8 cellular contexts compared by ENCODE assay signal in genomic region chr10:125123363-125124113, GRCh38. TPM values are rescaled to one million over a fixed set of nuclear protein-coding genes. Genes with fewer than 3 reads are reported as not detected.
DNase-seq lines count a peak whose midpoint lies in the region; TF ChIP-seq lines count a peak whose summit lies in the region.

No MANE protein-coding gene starts in this region.

- DNase-seq in HuH-7.5 (ENCODE audit: low spot score) (peak; percentile 31), brain pericyte (ENCODE audit: low read depth, low spot score) (peak; percentile 95), GM20000 (ENCODE audit: low spot score) (no peak), D341Med (ENCODE audit: low spot score) (no peak), ecto neural progenitor cell (ENCODE audit: low spot score) (no peak)
- DNase-seq in central memory CD4-positive, alpha-beta T cell: no peak

- H3K27ac ChIP-seq in layer of hippocampus (ENCODE audit: low read depth, low read length) (peak overlapping the region; percentile 80), temporal lobe (ENCODE audit: low read depth, low read length) (peak overlapping the region; percentile 60)

- TF ChIP-seq CTCF in GM20000 (IDR thresholded peaks at IDR 0.05; ENCODE audit: extremely low read depth, missing control alignments): no peak

- H3K27me3 ChIP-seq in layer of hippocampus (ENCODE audit: control insufficient read depth, insufficient read depth, low read length): no peaks in the 10 kb centered on the region

RNA-seq across cellular contexts. Expression of gene CTBP2, which starts 36.8 kb away (rescaled TPM):
- total RNA-seq in temporal lobe: 36.4 TPM

Comparison
In these comparisons a context has a peak if more than half of its experiments do, and no peak if none do; other contexts are left out.
1. DNase-seq: peak in HuH-7.5 (single experiment) and brain pericyte (single experiment); none in GM20000 (single experiment), D341Med (single experiment), central memory CD4-positive, alpha-beta T cell (single experiment) and ecto neural progenitor cell (single experiment).